8 cellular contexts compared by ENCODE assay signal in genomic region chr15:92899910-92900711, GRCh38. TPM values are rescaled to one million over a fixed set of nuclear protein-coding genes. Genes with fewer than 3 reads are reported as not detected.
DNase-seq lines count a peak whose midpoint lies in the region; ATAC-seq, FAIRE-seq and TF ChIP-seq lines count a peak whose summit lies in the region.

Gene CHD2 (plus strand): TSS chr15:92900324. CDS start chr15:92901238, 914 bp downstream.

- peak within 1 kb of the TSS; percentile 97 for H3K4me3 Mint-ChIP-seq in activated naive CD8-positive, alpha-beta T cell treated with anti-CD3 and anti-CD28 coated beads for 36 hours

- FAIRE-seq in GM12891 (lab: Jason Lieb, UNC) (peak; percentile 82), pancreas (lab: Jason Lieb, UNC) (no peak)

- H3K9me3 ChIP-seq in pancreas (no peaks in the 10 kb centered on the region), aorta (ENCODE audit: control insufficient read depth, low read length) (no peaks in the 10 kb centered on the region)

- no peak for DNase-seq in GM12891 (ENCODE audit: insufficient read length, low spot score)
- peak; percentile 88 for DNase-seq in NCI-H1092 treated with DMSO at 0.1 percent for 48 hours (lab: John Stamatoyannopoulos, UW)
- peak; percentile 71 for DNase-seq in activated naive CD8-positive, alpha-beta T cell treated with anti-CD3 and anti-CD28 coated beads for 36 hours
- peak; percentile 61 for DNase-seq in Right ventricle myocardium superior
- peak in 5 of 6 donors; percentile 53 to 84 (median 59) for DNase-seq in pancreas
- DNase-seq in aorta: peak in 1 of 2 donors; percentile 64

- peaks cover 7% of the 10 kb centered on the region for H3K27me3 Mint-ChIP-seq in activated naive CD8-positive, alpha-beta T cell treated with anti-CD3 and anti-CD28 coated beads for 36 hours

- H3K27me3 ChIP-seq in pancreas (no peaks in the 10 kb centered on the region), aorta (ENCODE audit: control insufficient read depth in 1 of 2, insufficient read depth in 2 of 2, low read length in 1 of 2) (peaks cover 0 to 1% of the 10 kb centered on the region in 2 donors)

- peak within 1 kb of the TSS; percentile 100 for H3K27ac Mint-ChIP-seq in activated naive CD8-positive, alpha-beta T cell treated with anti-CD3 and anti-CD28 coated beads for 36 hours

- TF ChIP-seq CTCF in pancreas (IDR thresholded peaks at IDR 0.05): no peak

- intact Hi-C loops in Right ventricle myocardium superior (cut with DNase I): loop anchor here (2.0 to 5.0 kb wide), 2 partner anchors 15 to 68 kb away; no protein-coding TSS in a partner anchor
- intact Hi-C loops in pancreas (cut with DNase I): loop anchor here in 1 of 3 donors (5.0 kb wide), 1 partner anchor 93 kb away; no protein-coding TSS in a partner anchor
- intact Hi-C loops in aorta (cut with DNase I): loop anchor here in 1 of 2 donors (5.0 kb wide), 1 partner anchor 93 kb away; no protein-coding TSS in a partner anchor

- H3K4me1 ChIP-seq in pancreas: peaks cover 0 to 37% (median 27%) of the 10 kb centered on the region in 3 donors
- no peaks in the 10 kb centered on the region for H3K4me1 ChIP-seq in aorta (ENCODE audit: control insufficient read depth in 1 of 2, insufficient read depth in 2 of 2, low read length in 2 of 2)

- peaks cover 15% of the 10 kb centered on the region for H3K9me3 Mint-ChIP-seq in activated naive CD8-positive, alpha-beta T cell treated with anti-CD3 and anti-CD28 coated beads for 36 hours

- TF ChIP-seq POLR2A in GM12891 (IDR thresholded peaks at IDR 0.05; ENCODE audit: low read depth, low read length): peak; percentile 100

- H3K4me1 Mint-ChIP-seq in activated naive CD8-positive, alpha-beta T cell treated with anti-CD3 and anti-CD28 coated beads for 36 hours: peaks cover 53% of the 10 kb centered on the region

- H3K4me3 ChIP-seq in pancreas (peak within 1 kb of the TSS; percentile 27 to 58 (median 48)), aorta (ENCODE audit: low read length in 2 of 2) (peak within 1 kb of the TSS; percentile 97 to 100)

- ATAC-seq in HG02642 (IDR thresholded peaks at IDR 0.05; ENCODE audit: poor library complexity, unreplicated experiment) (peak; percentile 67), SK-N-SH treated with all-trans-retinoic acid at 6 μM for 48 hours (peak; percentile 82), Right ventricle myocardium superior (ENCODE audit: poor library complexity) (peak; percentile 56), pancreas (peak; percentile 42 to 70 (median 60)), aorta (ENCODE audit: low FRiP score) (peak; percentile 68)

- H3K36me3 Mint-ChIP-seq in activated naive CD8-positive, alpha-beta T cell treated with anti-CD3 and anti-CD28 coated beads for 36 hours: peaks cover 75% of the 10 kb centered on the region

- 0 to 3% methylated on average over 14 of the region's 14 CpGs for WGBS in pancreas, 2 donors
- WGBS in aorta, 2 donors: 1% methylated on average over 14 of the region's 14 CpGs

- H3K27ac ChIP-seq in pancreas: peak within 1 kb of the TSS; percentile 94 to 99 (median 98)
- H3K27ac ChIP-seq in aorta (ENCODE audit: low read depth in 1 of 2, low read length in 2 of 2): peak within 1 kb of the TSS; percentile 87 to 100

- H3K36me3 ChIP-seq in pancreas: no peaks in the 10 kb centered on the region
- H3K36me3 ChIP-seq in aorta (ENCODE audit: control insufficient read depth in 1 of 2, insufficient read depth in 2 of 2, low read length in 1 of 2): no peaks in the 10 kb centered on the region

TF ChIP-seq in GM12891, 5 proteins besides CTCF, POLR2A, EP300 and RAD21:
- TF ChIP-seq SPI1 (IDR thresholded peaks at IDR 0.05; ENCODE audit: low read depth, low read length) (peak; percentile 55; the same call in 1 of the 2 replicates), TAF1 (IDR thresholded peaks at IDR 0.05; ENCODE audit: low read depth, low read length) (peak; percentile 99), PAX5 (IDR thresholded peaks at IDR 0.05; ENCODE audit: insufficient read depth, low read length, severe bottlenecking) (no peak), POLR2AphosphoS5 (IDR thresholded peaks at IDR 0.05; ENCODE audit: low read depth, low read length) (peak; percentile 99), POU2F2 (IDR thresholded peaks at IDR 0.05; ENCODE audit: low read depth, low read length) (peak; percentile 97)

TF ChIP-seq in SK-N-SH treated with all-trans-retinoic acid at 6 μM for 48 hours, 23 proteins besides CTCF, POLR2A, EP300 and RAD21 (continues in another document):
- TF ChIP-seq ZNF8 (CRISPR knock-in tag; IDR thresholded peaks at IDR 0.05) (no peak), ESRRG (CRISPR knock-in tag; IDR thresholded peaks at IDR 0.05) (no peak), BACH2 (CRISPR knock-in tag; IDR thresholded peaks at IDR 0.05; ENCODE audit: borderline replicate concordance) (no peak), RARB (CRISPR knock-in tag; IDR thresholded peaks at IDR 0.05) (0 out of 2 replicates have a peak, but pooled peaks have one; percentile 78), ZC3H10 (CRISPR knock-in tag; IDR thresholded peaks at IDR 0.05) (no peak), ZNF70 (CRISPR knock-in tag; IDR thresholded peaks at IDR 0.05) (no peak), PATZ1 (CRISPR knock-in tag; IDR thresholded peaks at IDR 0.05; ENCODE audit: borderline replicate concordance) (peak; percentile 70; the same call in 1 of the 2 replicates), GLIS3 (CRISPR knock-in tag; IDR thresholded peaks at IDR 0.05) (peak; percentile 71; the same call in 1 of the 2 replicates), CSDC2 (CRISPR knock-in tag; IDR thresholded peaks at IDR 0.05) (no peak), SNAI2 (CRISPR knock-in tag; IDR thresholded peaks at IDR 0.05) (no peak), ISL1 (CRISPR knock-in tag; IDR thresholded peaks at IDR 0.05) (no peak; the same call in 1 of the 2 replicates), PPARA (CRISPR knock-in tag; IDR thresholded peaks at IDR 0.05; ENCODE audit: borderline replicate concordance) (no peak), TOX (CRISPR knock-in tag; IDR thresholded peaks at IDR 0.05; ENCODE audit: borderline replicate concordance) (peak; percentile 62), ZFP30 (CRISPR knock-in tag; IDR thresholded peaks at IDR 0.05) (no peak), ZFP3 (CRISPR knock-in tag; IDR thresholded peaks at IDR 0.05) (no peak)
- TF ChIP-seq, protein P1, sequence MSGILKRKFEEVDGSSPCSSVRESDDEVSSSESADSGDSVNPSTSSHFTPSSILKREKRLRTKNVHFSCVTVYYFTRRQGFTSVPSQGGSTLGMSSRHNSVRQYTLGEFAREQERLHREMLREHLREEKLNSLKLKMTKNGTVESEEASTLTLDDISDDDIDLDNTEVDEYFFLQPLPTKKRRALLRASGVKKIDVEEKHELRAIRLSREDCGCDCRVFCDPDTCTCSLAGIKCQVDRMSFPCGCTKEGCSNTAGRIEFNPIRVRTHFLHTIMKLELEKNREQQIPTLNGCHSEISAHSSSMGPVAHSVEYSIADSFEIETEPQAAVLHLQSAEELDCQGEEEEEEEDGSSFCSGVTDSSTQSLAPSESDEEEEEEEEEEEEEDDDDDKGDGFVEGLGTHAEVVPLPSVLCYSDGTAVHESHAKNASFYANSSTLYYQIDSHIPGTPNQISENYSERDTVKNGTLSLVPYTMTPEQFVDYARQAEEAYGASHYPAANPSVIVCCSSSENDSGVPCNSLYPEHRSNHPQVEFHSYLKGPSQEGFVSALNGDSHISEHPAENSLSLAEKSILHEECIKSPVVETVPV (CRISPR knock-in tag; IDR thresholded peaks at IDR 0.05): no peak
- TF ChIP-seq, protein P2, sequence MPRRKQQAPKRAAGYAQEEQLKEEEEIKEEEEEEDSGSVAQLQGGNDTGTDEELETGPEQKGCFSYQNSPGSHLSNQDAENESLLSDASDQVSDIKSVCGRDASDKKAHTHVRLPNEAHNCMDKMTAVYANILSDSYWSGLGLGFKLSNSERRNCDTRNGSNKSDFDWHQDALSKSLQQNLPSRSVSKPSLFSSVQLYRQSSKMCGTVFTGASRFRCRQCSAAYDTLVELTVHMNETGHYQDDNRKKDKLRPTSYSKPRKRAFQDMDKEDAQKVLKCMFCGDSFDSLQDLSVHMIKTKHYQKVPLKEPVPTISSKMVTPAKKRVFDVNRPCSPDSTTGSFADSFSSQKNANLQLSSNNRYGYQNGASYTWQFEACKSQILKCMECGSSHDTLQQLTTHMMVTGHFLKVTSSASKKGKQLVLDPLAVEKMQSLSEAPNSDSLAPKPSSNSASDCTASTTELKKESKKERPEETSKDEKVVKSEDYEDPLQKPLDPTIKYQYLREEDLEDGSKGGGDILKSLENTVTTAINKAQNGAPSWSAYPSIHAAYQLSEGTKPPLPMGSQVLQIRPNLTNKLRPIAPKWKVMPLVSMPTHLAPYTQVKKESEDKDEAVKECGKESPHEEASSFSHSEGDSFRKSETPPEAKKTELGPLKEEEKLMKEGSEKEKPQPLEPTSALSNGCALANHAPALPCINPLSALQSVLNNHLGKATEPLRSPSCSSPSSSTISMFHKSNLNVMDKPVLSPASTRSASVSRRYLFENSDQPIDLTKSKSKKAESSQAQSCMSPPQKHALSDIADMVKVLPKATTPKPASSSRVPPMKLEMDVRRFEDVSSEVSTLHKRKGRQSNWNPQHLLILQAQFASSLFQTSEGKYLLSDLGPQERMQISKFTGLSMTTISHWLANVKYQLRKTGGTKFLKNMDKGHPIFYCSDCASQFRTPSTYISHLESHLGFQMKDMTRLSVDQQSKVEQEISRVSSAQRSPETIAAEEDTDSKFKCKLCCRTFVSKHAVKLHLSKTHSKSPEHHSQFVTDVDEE (CRISPR knock-in tag; IDR thresholded peaks at IDR 0.05): peak; percentile 57; the same call in 1 of the 2 replicates

RNA-seq across cellular contexts. Expression of gene CHD2, which starts in this region (rescaled TPM):
- 45.4 TPM for polyA plus RNA-seq in GM12891 (2012; ENCODE audit: low read depth, missing spikeins)
- 10 to 100 TPM; 92.8 to 95.7 TPM for total RNA-seq in activated naive CD8-positive, alpha-beta T cell treated with anti-CD3 and anti-CD28 coated beads for 36 hours
- total RNA-seq in Right ventricle myocardium superior: 43.5 TPM
- 10 to 100 TPM; 37.0 to 86.3 (median 50.1) TPM for total RNA-seq in pancreas
- polyA plus RNA-seq in pancreas: 10 to 100 TPM; 27.7 to 31.1 TPM
- 100 to 1,000 TPM; 120 to 144 TPM for total RNA-seq in aorta
- polyA plus RNA-seq in aorta: 10 to 100 TPM; 38.0 to 42.6 TPM
